In genomic region chr6:136782021-136782770, GRCh38 we compare ENCODE assay signal across 9 cellular contexts. TPM values are rescaled to one million over a fixed set of nuclear protein-coding genes. Genes with fewer than 3 reads are reported as not detected.
A peak's percentile ranks its signal among the peaks of the same experiment; 100 is the strongest.
DNase-seq lines count a peak whose midpoint lies in the region; ATAC-seq and TF ChIP-seq lines count a peak whose summit lies in the region.
"Had no signal": no experiment of that assay in that cellular context is flagged by ENCODE, and none has a peak within 500 bp of the region (broad histone marks: within the 10 kb centered on the region; RNA-seq: fewer than 3 reads in every experiment).

No MANE protein-coding gene starts in this region.

- whole genome bisulfite sequencing in suprapubic skin, result 43% methylated on average over 1 of the region's 1 CpG

- no peak for TF ChIP-seq CTCF in suprapubic skin (IDR thresholded peaks at IDR 0.05)

- H3K27ac ChIP-seq in suprapubic skin, result peak overlapping the region; percentile 31

- no peaks in the 10 kb centered on the region for H3K27me3 ChIP-seq in suprapubic skin

- H3K4me1 ChIP-seq in suprapubic skin, result peaks cover 40% of the 10 kb centered on the region

- H3K4me1 Mint-ChIP-seq in activated naive CD4-positive, alpha-beta T cell treated with anti-CD3 and anti-CD28 coated beads, Interleukin-2, amount 10 ng/mL, durations not matched to agents 7 days and 5 days, result peaks cover 64% of the 10 kb centered on the region
- peaks cover 60% of the 10 kb centered on the region for H3K4me1 Mint-ChIP-seq in T-helper 1 cell treated with Interleukin-12 subunit alpha and Interleukin-12 subunit beta and Interleukin-4 antibody, amounts not matched to agents 30 μg/mL and 1 μg/mL, for 36 hours (ENCODE audit: low read depth)

- TF ChIP-seq POLR2A in suprapubic skin (IDR thresholded peaks at IDR 0.05), result no peak

- DNase-seq in activated naive CD4-positive, alpha-beta T cell treated with anti-CD3 and anti-CD28 coated beads, Interleukin-2, amount 10 ng/mL, durations not matched to agents 7 days and 5 days, result no peak
- no peak for DNase-seq in activated naive CD4-positive, alpha-beta T cell treated with anti-CD3 and anti-CD28 coated beads, Interleukin-2, amount 50 U/mL, for 16 hours
- peak; percentile 75 for DNase-seq in fibroblast of peridontal ligament (ENCODE audit: extremely low read depth)
- DNase-seq in suprapubic skin (ENCODE audit: low spot score in 2 of 2), result no peak
- DNase-seq in activated CD4-positive, alpha-beta T cell treated with anti-CD3 and anti-CD28 coated beads for 48 hours, result no peak
- DNase-seq in activated CD4-positive, alpha-beta T cell treated with anti-CD3 and anti-CD28 coated beads, Interleukin-2, amount 50 U/mL, for 48 hours, result no peak
- DNase-seq: stimulated activated CD4-positive, alpha-beta T cell treated with anti-CD3 and anti-CD28 coated beads, Interleukin-4, amount 100 ng/mL, for 24 hours had no signal

- H3K27me3 Mint-ChIP-seq in activated naive CD4-positive, alpha-beta T cell treated with anti-CD3 and anti-CD28 coated beads, Interleukin-2, amount 10 ng/mL, durations not matched to agents 7 days and 5 days, result no peaks in the 10 kb centered on the region
- H3K27me3 Mint-ChIP-seq in T-helper 1 cell treated with Interleukin-12 subunit alpha and Interleukin-12 subunit beta and Interleukin-4 antibody, amounts not matched to agents 30 μg/mL and 1 μg/mL, for 36 hours (ENCODE audit: low read depth), result no peaks in the 10 kb centered on the region

- CTCF ChIA-PET in activated naive CD4-positive, alpha-beta T cell treated with anti-CD3 and anti-CD28 coated beads, Interleukin-2, amount 10 ng/mL, durations not matched to agents 7 days and 5 days (lab: Charles Lee), result interaction anchor here (0.9 to 1.6 kb wide), 4 partner anchors 10 to 138 kb away, joined by 3 to 5 read pairs (median 3); partner anchors contain the start of gene MAP3K5

- no peaks in the 10 kb centered on the region for H3K9me3 Mint-ChIP-seq in activated naive CD4-positive, alpha-beta T cell treated with anti-CD3 and anti-CD28 coated beads, Interleukin-2, amount 10 ng/mL, durations not matched to agents 7 days and 5 days
- no peaks in the 10 kb centered on the region for H3K9me3 Mint-ChIP-seq in T-helper 1 cell treated with Interleukin-12 subunit alpha and Interleukin-12 subunit beta and Interleukin-4 antibody, amounts not matched to agents 30 μg/mL and 1 μg/mL, for 36 hours

- no peak for ATAC-seq in HG03342 (IDR thresholded peaks at IDR 0.05; ENCODE audit: unreplicated experiment)

- peak overlapping the region; percentile 6 for H3K27ac Mint-ChIP-seq in activated naive CD4-positive, alpha-beta T cell treated with anti-CD3 and anti-CD28 coated beads, Interleukin-2, amount 10 ng/mL, durations not matched to agents 7 days and 5 days
- peak overlapping the region; percentile 73 for H3K27ac Mint-ChIP-seq in T-helper 1 cell treated with Interleukin-12 subunit alpha and Interleukin-12 subunit beta and Interleukin-4 antibody, amounts not matched to agents 30 μg/mL and 1 μg/mL, for 36 hours

- no peaks in the 10 kb centered on the region for H3K9me3 ChIP-seq in suprapubic skin

- H3K4me3 Mint-ChIP-seq in activated naive CD4-positive, alpha-beta T cell treated with anti-CD3 and anti-CD28 coated beads, Interleukin-2, amount 10 ng/mL, durations not matched to agents 7 days and 5 days, result no peak overlapping the region
- H3K4me3 Mint-ChIP-seq in T-helper 1 cell treated with Interleukin-12 subunit alpha and Interleukin-12 subunit beta and Interleukin-4 antibody, amounts not matched to agents 30 μg/mL and 1 μg/mL, for 36 hours, result peak overlapping the region; percentile 14

- H3K36me3 Mint-ChIP-seq in activated naive CD4-positive, alpha-beta T cell treated with anti-CD3 and anti-CD28 coated beads, Interleukin-2, amount 10 ng/mL, durations not matched to agents 7 days and 5 days, result peaks cover 46% of the 10 kb centered on the region
- peaks cover 34% of the 10 kb centered on the region for H3K36me3 Mint-ChIP-seq in T-helper 1 cell treated with Interleukin-12 subunit alpha and Interleukin-12 subunit beta and Interleukin-4 antibody, amounts not matched to agents 30 μg/mL and 1 μg/mL, for 36 hours (ENCODE audit: low read depth)

- H3K4me3 ChIP-seq in suprapubic skin, result no peak overlapping the region

- TF ChIP-seq EP300 in suprapubic skin (IDR thresholded peaks at IDR 0.05), result no peak

- no peaks in the 10 kb centered on the region for H3K36me3 ChIP-seq in suprapubic skin

RNA-seq across cellular contexts. Expression of gene MAP3K5, which starts 10.1 kb away (rescaled TPM):
- 10 to 100 TPM; 19.4 to 36.1 (median 21.1) TPM for total RNA-seq in suprapubic skin

RNA-seq across cellular contexts. Expression of gene PEX7, which starts 40.2 kb away (rescaled TPM):
- total RNA-seq in suprapubic skin, result 10 to 100 TPM in 2 of 4 donors, 1 to 10 TPM in 2; 4.3 to 21.2 (median 12.4) TPM
